ENCODE assay signal across 13 cellular contexts in genomic region chr4:1239949-1240305, GRCh38.
"Had no signal": no experiment of that assay in that cellular context is flagged by ENCODE, and none has a peak within 500 bp of the region (broad histone marks: within the 10 kb centered on the region; RNA-seq: fewer than 3 reads in every experiment).

No MANE protein-coding gene starts in this region.

- H3K27ac Mint-ChIP-seq: activated CD4-positive, alpha-beta T cell treated with anti-CD3 and anti-CD28 coated beads, Interleukin-2, amount 10 ng/mL, durations not matched to agents 24 days and 14 days; activated CD8-positive, alpha-beta T cell treated with anti-CD3 and anti-CD28 coated beads, Interleukin-2, amount 10 ng/mL, durations not matched to agents 7 days and 5 days; activated naive CD8-positive, alpha-beta T cell; brain; stimulated activated effector memory CD8-positive, alpha-beta T cell treated with anti-CD3 and anti-CD28 coated beads, Interleukin-12 subunit alpha, Interleukin-12 subunit beta, amount 100 ng/mL, for 72 hours had no signal

- H3K27me3 Mint-ChIP-seq: activated CD4-positive, alpha-beta T cell treated with anti-CD3 and anti-CD28 coated beads, Interleukin-2, amount 10 ng/mL, durations not matched to agents 24 days and 14 days; activated naive CD8-positive, alpha-beta T cell; naive thymus-derived CD4-positive, alpha-beta T cell had no signal

- H3K36me3 Mint-ChIP-seq: activated naive CD8-positive, alpha-beta T cell had no signal

- ATAC-seq: activated CD8-positive, alpha-beta T cell treated with anti-CD3 and anti-CD28 coated beads, Interleukin-2, amount 10 ng/mL, durations not matched to agents 7 days and 5 days; foreskin keratinocyte; left lobe of liver; stimulated activated effector memory CD8-positive, alpha-beta T cell treated with anti-CD3 and anti-CD28 coated beads, Interleukin-12 subunit alpha, Interleukin-12 subunit beta, amount 100 ng/mL, for 72 hours had no signal

- H3K9me3 Mint-ChIP-seq: activated CD4-positive, alpha-beta T cell treated with anti-CD3 and anti-CD28 coated beads, Interleukin-2, amount 10 ng/mL, durations not matched to agents 24 days and 14 days; brain; stimulated activated effector memory CD8-positive, alpha-beta T cell treated with anti-CD3 and anti-CD28 coated beads, Interleukin-12 subunit alpha, Interleukin-12 subunit beta, amount 100 ng/mL, for 72 hours had no signal

- DNase-seq: activated CD4-positive, alpha-beta T cell treated with anti-CD3 and anti-CD28 coated beads, Interleukin-2, amount 10 ng/mL, durations not matched to agents 24 days and 14 days; activated CD4-positive, CD25-positive, alpha-beta regulatory T cell; activated CD8-positive, alpha-beta T cell treated with anti-CD3 and anti-CD28 coated beads, Interleukin-2, amount 10 ng/mL, durations not matched to agents 7 days and 5 days; central memory CD4-positive, alpha-beta T cell; foreskin keratinocyte; mammary epithelial cell; stimulated activated CD4-positive, alpha-beta T cell treated with anti-CD3 and anti-CD28 coated beads, Interleukin-4, amount 100 ng/mL, for 24 hours; T1000 had no signal

- H3K4me3 Mint-ChIP-seq: activated CD4-positive, alpha-beta T cell treated with anti-CD3 and anti-CD28 coated beads, Interleukin-2, amount 10 ng/mL, durations not matched to agents 24 days and 14 days; activated CD8-positive, alpha-beta T cell treated with anti-CD3 and anti-CD28 coated beads, Interleukin-2, amount 10 ng/mL, durations not matched to agents 7 days and 5 days; activated naive CD8-positive, alpha-beta T cell; brain; stimulated activated effector memory CD8-positive, alpha-beta T cell treated with anti-CD3 and anti-CD28 coated beads, Interleukin-12 subunit alpha, Interleukin-12 subunit beta, amount 100 ng/mL, for 72 hours had no signal
